In genomic region chr7:109473172-109473571, GRCh38 we compare ENCODE assay signal across 21 cellular contexts.
"Had no signal": no experiment of that assay in that cellular context is flagged by ENCODE, and none has a peak within 500 bp of the region (broad histone marks: within the 10 kb centered on the region; RNA-seq: fewer than 3 reads in every experiment).

No MANE protein-coding gene starts in this region.

- H3K36me3 ChIP-seq: esophagus muscularis mucosa, gastroesophageal sphincter, heart left ventricle, left lung, lower lobe of right lung had no signal

- H3K9me3 ChIP-seq: esophagus muscularis mucosa, gastroesophageal sphincter, heart left ventricle, left lung, lower lobe of right lung, mucosa of descending colon had no signal

- FAIRE-seq: colon, endothelial cell of umbilical vein, frontal cortex, keratinocyte had no signal

- H3K4me1 ChIP-seq: esophagus muscularis mucosa, foreskin keratinocyte, gastroesophageal sphincter, heart left ventricle, left lung, lower lobe of right lung had no signal

- DNase-seq: dermis blood vessel endothelial cell; dorsolateral prefrontal cortex; effector CD4-positive, alpha-beta T cell; effector memory CD4-positive, alpha-beta T cell; foreskin keratinocyte; heart left ventricle; left cardiac atrium; left lung; left ventricle myocardium superior; lower lobe of right lung; mesenchymal stem cell; mucosa of descending colon; naive B cell had no signal

- H3K4me3 ChIP-seq: coronary artery, dorsolateral prefrontal cortex, esophagus muscularis mucosa, gastroesophageal sphincter, heart left ventricle, hepatocyte, left lung, lower lobe of right lung, mucosa of descending colon had no signal

- H3K79me2 ChIP-seq: hepatocyte had no signal

- H2AFZ ChIP-seq: hepatocyte had no signal

- ATAC-seq: foreskin keratinocyte, gastroesophageal sphincter, heart left ventricle, left cardiac atrium, left lung, left ventricle myocardium superior, lower lobe of right lung, mucosa of descending colon had no signal

- H3K27me3 ChIP-seq: dorsolateral prefrontal cortex, esophagus muscularis mucosa, foreskin keratinocyte, gastroesophageal sphincter, heart left ventricle, hepatocyte, left lung had no signal

- H3K27ac ChIP-seq: coronary artery, dorsolateral prefrontal cortex, esophagus muscularis mucosa, foreskin keratinocyte, gastroesophageal sphincter, heart left ventricle, hepatocyte, left lung, lower lobe of right lung had no signal

- H3K4me2 ChIP-seq: hepatocyte had no signal
